In the genomic region with DNA sequence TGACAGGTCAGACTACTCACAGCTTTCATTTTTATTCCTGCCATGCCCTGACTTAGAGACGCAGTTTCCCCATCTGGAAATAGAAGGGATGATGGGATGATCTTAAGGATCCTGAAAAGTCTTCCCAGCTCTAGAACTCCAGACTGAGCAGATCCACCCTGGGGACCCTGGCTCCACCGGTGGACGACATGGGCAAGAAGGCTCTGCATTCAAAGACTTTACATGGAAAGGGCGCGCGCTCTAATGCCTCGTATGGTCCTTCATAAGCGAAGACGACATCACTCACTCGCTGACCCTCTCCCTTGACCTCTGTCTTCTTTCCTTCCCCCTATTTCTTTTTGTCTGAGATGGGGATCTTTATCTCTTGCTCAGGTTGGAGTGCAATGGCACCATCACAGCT, we compare ENCODE assay signal across 25 cellular contexts. TPM values are rescaled to one million over a fixed set of nuclear protein-coding genes. Genes with fewer than 3 reads are reported as not detected.
"Had no signal": no experiment of that assay in that cellular context is flagged by ENCODE, and none has a peak within 500 bp of the region (broad histone marks: within the 10 kb centered on the region; RNA-seq: fewer than 3 reads in every experiment).

No MANE protein-coding gene starts in this region.

- ATAC-seq: effector memory CD8-positive, alpha-beta T cell; esophagus mucosa; gastrocnemius medialis; heart right ventricle; left cardiac atrium; left lung; left ventricle myocardium superior had no signal

- H3K27ac ChIP-seq: colonic mucosa, epithelial cell of prostate, esophagus squamous epithelium, gastrocnemius medialis, heart right ventricle, left lung had no signal

- H3K27me3 ChIP-seq: colonic mucosa had no signal

- H3K9me3 ChIP-seq: colonic mucosa, esophagus squamous epithelium, gastrocnemius medialis, heart right ventricle, left lung had no signal

- H3K36me3 ChIP-seq: colonic mucosa, esophagus squamous epithelium, gastrocnemius medialis, heart right ventricle, left lung had no signal

- H3K4me3 ChIP-seq: colonic mucosa, esophagus squamous epithelium, gastrocnemius medialis, heart right ventricle, left lung, lung had no signal

- DNase-seq: colonic mucosa; cortex of kidney; effector CD8-positive, alpha-beta T cell; effector memory CD8-positive, alpha-beta T cell; endodermal cell; erythroblast; esophagus squamous epithelium; foreskin fibroblast; foreskin melanocyte; gastrocnemius medialis; glutamatergic neuron; head of caudate nucleus; heart right ventricle; hippocampal formation; left cardiac atrium; left lung; left ventricle myocardium superior; mammary epithelial cell; mesendoderm; midbrain had no signal

- H3K4me1 ChIP-seq: colonic mucosa, esophagus squamous epithelium, gastrocnemius medialis, heart right ventricle, left lung had no signal

RNA-seq across cellular contexts. Expression of gene PHF21B, which starts 24.4 kb away (rescaled TPM):
- total RNA-seq: colonic mucosa, esophagus mucosa, glomerular endothelial cell, mononuclear cell had no signal
